Comparison of ENCODE assay signal across 8 cellular contexts in genomic region chrX:40154229-40154852, GRCh38. TPM values are rescaled to one million over a fixed set of nuclear protein-coding genes. Genes with fewer than 3 reads are reported as not detected.
DNase-seq lines count a peak whose midpoint lies in the region; ATAC-seq and TF ChIP-seq lines count a peak whose summit lies in the region.

No MANE protein-coding gene starts in this region.

- CTCF ChIA-PET in activated B cell treated with CpG ODN at 0.5 μM for 24 hours (lab: Charles Lee): interaction anchor here (1.0 kb wide), 1 partner anchor 14 kb away, joined by 4 read pairs; no protein-coding TSS in a partner anchor

- H3K4me3 Mint-ChIP-seq in activated B cell treated with CpG ODN at 0.5 μM for 24 hours: peak overlapping the region; percentile 80

- no peaks in the 10 kb centered on the region for H3K9me3 Mint-ChIP-seq in activated B cell treated with CpG ODN at 0.5 μM for 24 hours

- H3K27me3 Mint-ChIP-seq in activated B cell treated with CpG ODN at 0.5 μM for 24 hours: no peaks in the 10 kb centered on the region

- H3K27ac Mint-ChIP-seq in activated B cell treated with CpG ODN at 0.5 μM for 24 hours: no peak overlapping the region

- no peak overlapping the region for H3K9ac ChIP-seq in rectal smooth muscle tissue (ENCODE audit: low read length)

- peaks cover 12% of the 10 kb centered on the region for H3K27me3 ChIP-seq in rectal smooth muscle tissue (ENCODE audit: control insufficient read depth, insufficient read depth, low read length)

- peak overlapping the region; percentile 69 for H3K4me3 ChIP-seq in rectal smooth muscle tissue (ENCODE audit: low read length)

- TF ChIP-seq CTCF in activated B cell treated with CpG ODN at 0.5 μM for 24 hours (IDR thresholded peaks at IDR 0.05): no peak

- POLR2A ChIA-PET in activated B cell treated with CpG ODN at 0.5 μM for 24 hours (lab: Charles Lee): interaction anchor here (0.6 to 5.0 kb wide), 9 partner anchors 15 to 141 kb away, joined by 4 to 129 read pairs (median 25); partner anchors contain the start of gene BCOR

- H3K36me3 Mint-ChIP-seq in activated B cell treated with CpG ODN at 0.5 μM for 24 hours (ENCODE audit: low read depth): no peaks in the 10 kb centered on the region

- intact Hi-C loops in activated B cell treated with CpG ODN at 0.5 μM for 24 hours (cut with micrococcal nuclease): loop anchor here (2.0 to 5.0 kb wide), 2 partner anchors 144 to 337 kb away; no protein-coding TSS in a partner anchor
- intact Hi-C loops in cardiac septum (cut with DNase I): loop anchor here (5.0 to 10.0 kb wide), 3 partner anchors 142 to 337 kb away; no protein-coding TSS in a partner anchor

- peak; percentile 53 for DNase-seq in GM03348 (ENCODE audit: low spot score)
- DNase-seq in NCI-H1092 treated with DMSO at 0.1 percent for 48 hours (lab: John Stamatoyannopoulos, UW): peak; percentile 91
- no peak for DNase-seq in activated B cell treated with CpG ODN at 0.5 μM for 24 hours
- DNase-seq in cardiac septum (ENCODE audit: low spot score): peak; percentile 76
- DNase-seq in NK-92 treated with Interleukin-12 subunit alpha and Interleukin-12 subunit beta, amount 100 ng/mL, for 24 hours (lab: John Stamatoyannopoulos, UW): no peak

- H3K4me1 ChIP-seq in rectal smooth muscle tissue (ENCODE audit: control insufficient read depth, insufficient read depth, low read length): peaks cover 6% of the 10 kb centered on the region

- no peaks in the 10 kb centered on the region for H3K36me3 ChIP-seq in rectal smooth muscle tissue (ENCODE audit: control insufficient read depth, insufficient read depth, low read length)

- peak overlapping the region; percentile 58 for H3K27ac ChIP-seq in rectal smooth muscle tissue (ENCODE audit: low read depth, low read length)

- ATAC-seq in activated B cell treated with CpG ODN at 0.5 μM for 24 hours (ENCODE audit: low read depth) (no peak), GM19023 (IDR thresholded peaks at IDR 0.05; ENCODE audit: unreplicated experiment) (no peak), GM18868 (IDR thresholded peaks at IDR 0.05; ENCODE audit: unreplicated experiment) (no peak)

- H3K4me1 Mint-ChIP-seq in activated B cell treated with CpG ODN at 0.5 μM for 24 hours: peaks cover 33% of the 10 kb centered on the region

RNA-seq across cellular contexts. Expression of gene BCOR, which starts 56.6 kb away (rescaled TPM):
- total RNA-seq in activated B cell treated with CpG ODN at 0.5 μM for 24 hours: 59.3 and 60.4 TPM in 2 replicates
- 24.2 TPM for total RNA-seq in cardiac septum

Comparison
In these comparisons a context has a peak if more than half of its experiments do, and no peak if none do; other contexts are left out.
1. DNase-seq: peak in GM03348 (single experiment), NCI-H1092 treated with DMSO at 0.1 percent for 48 hours (single experiment) and cardiac septum (single experiment); none in activated B cell treated with CpG ODN at 0.5 μM for 24 hours (single experiment) and NK-92 treated with Interleukin-12 subunit alpha and Interleukin-12 subunit beta, amount 100 ng/mL, for 24 hours (single experiment).